In genomic region chr17:29155235-29155965, GRCh38 we compare ENCODE assay signal across 8 cellular contexts. TPM values are rescaled to one million over a fixed set of nuclear protein-coding genes. Genes with fewer than 3 reads are reported as not detected.
DNase-seq lines count a peak whose midpoint lies in the region; ATAC-seq and TF ChIP-seq lines count a peak whose summit lies in the region.

No MANE protein-coding gene starts in this region.

- H3K4me2 ChIP-seq in MM.1S (ENCODE audit: low read depth, low read length), result peak overlapping the region; percentile 43; the same call in 1 of the 2 replicates

- WGBS in esophagus muscularis mucosa, result 56% methylated on average over 6 of the region's 11 CpGs

- ATAC-seq in HG03378 (IDR thresholded peaks at IDR 0.05; ENCODE audit: unreplicated experiment) (no peak), HG03039 (IDR thresholded peaks at IDR 0.05; ENCODE audit: unreplicated experiment) (no peak)

- H3K4me1 ChIP-seq in MM.1S (ENCODE audit: low read length) (peaks cover 17% of the 10 kb centered on the region), esophagus muscularis mucosa (peaks cover 63 to 86% (median 71%) of the 10 kb centered on the region in 4 donors), rectal smooth muscle tissue (ENCODE audit: control insufficient read depth, insufficient read depth, low read length) (peaks cover 5% of the 10 kb centered on the region)

- no peak for TF ChIP-seq CTCF in MM.1S (IDR thresholded peaks at IDR 0.05; ENCODE audit: low read length)
- no peak for TF ChIP-seq CTCF in esophagus muscularis mucosa (IDR thresholded peaks at IDR 0.05)

- intact Hi-C loops in esophagus muscularis mucosa (cut with DNase I), result no loop called here

- no peak for TF ChIP-seq POLR2A in esophagus muscularis mucosa (IDR thresholded peaks at IDR 0.05; ENCODE audit: low read depth)

- peak overlapping the region; percentile 14; the same call in 1 of the 2 replicates for H3K27ac ChIP-seq in MM.1S (ENCODE audit: low read length)
- H3K27ac ChIP-seq in esophagus muscularis mucosa (replicated peaks in 1 of 4), result peak overlapping the region; percentile 59 to 74 (median 66)
- peak overlapping the region; percentile 4 for H3K27ac ChIP-seq in rectal smooth muscle tissue (ENCODE audit: low read depth, low read length)

- peaks cover 40% of the 10 kb centered on the region for H3K79me2 ChIP-seq in MM.1S (ENCODE audit: low read length)

- no peaks in the 10 kb centered on the region for H3K9me2 ChIP-seq in MM.1S (replicated peaks; ENCODE audit: insufficient read depth, low read length)

- H3K4me3 ChIP-seq in MM.1S (ENCODE audit: low read length) (no peak overlapping the region), esophagus muscularis mucosa (no peak overlapping the region), rectal smooth muscle tissue (ENCODE audit: low read length) (no peak overlapping the region)

- peak overlapping the region; percentile 57 for H2AFZ ChIP-seq in MM.1S (ENCODE audit: low read length)

- no peaks in the 10 kb centered on the region for H4K20me1 ChIP-seq in MM.1S (ENCODE audit: insufficient read depth, low read length)

- H3K27me3 ChIP-seq in MM.1S (replicated peaks; ENCODE audit: insufficient read depth, low read length) (no peaks in the 10 kb centered on the region), esophagus muscularis mucosa (no peaks in the 10 kb centered on the region), rectal smooth muscle tissue (ENCODE audit: control insufficient read depth, insufficient read depth, low read length) (no peaks in the 10 kb centered on the region)

- no peaks in the 10 kb centered on the region for H3F3A ChIP-seq in MM.1S (ENCODE audit: insufficient read depth, low read length)

- peak overlapping the region; percentile 34; the same call in 1 of the 2 replicates for H3K9ac ChIP-seq in MM.1S (ENCODE audit: low read length)
- H3K9ac ChIP-seq in rectal smooth muscle tissue (ENCODE audit: low read length), result no peak overlapping the region

- no peaks in the 10 kb centered on the region for H3K9me3 ChIP-seq in MM.1S (replicated peaks; ENCODE audit: insufficient read depth, low read length)
- no peaks in the 10 kb centered on the region for H3K9me3 ChIP-seq in esophagus muscularis mucosa

- no peak for TF ChIP-seq EP300 in esophagus muscularis mucosa (IDR thresholded peaks at IDR 0.05)

- DNase-seq in AG08396 (ENCODE audit: low spot score) (peak; percentile 66), MM.1S (peak; percentile 35), esophagus muscularis mucosa (ENCODE audit: extremely low spot score) (no peak), NCI-H187 (lab: John Stamatoyannopoulos, UW) (no peak)
- peak; percentile 81 for DNase-seq in activated CD8-positive, alpha-beta memory T cell treated with anti-CD3 and anti-CD28 coated beads, Interleukin-2, amount 50 U/mL, for 48 hours

- H3K36me3 ChIP-seq in MM.1S (replicated peaks; ENCODE audit: insufficient read depth, low read length) (no peaks in the 10 kb centered on the region), esophagus muscularis mucosa (no peaks in the 10 kb centered on the region), rectal smooth muscle tissue (ENCODE audit: control insufficient read depth, insufficient read depth, low read length) (no peaks in the 10 kb centered on the region)

RNA-seq across cellular contexts. Expression of gene MYO18A, which starts 24.8 kb away (rescaled TPM):
- total RNA-seq in esophagus muscularis mucosa, result 10 to 100 TPM; 46.7 to 82.7 (median 64.6) TPM

Comparison
In these comparisons a context has a peak if more than half of its experiments do, and no peak if none do; other contexts are left out.
1. DNase-seq: peak in AG08396 (single experiment), MM.1S (single experiment) and activated CD8-positive, alpha-beta memory T cell treated with anti-CD3 and anti-CD28 coated beads, Interleukin-2, amount 50 U/mL, for 48 hours (single experiment); none in esophagus muscularis mucosa (single experiment) and NCI-H187 (0 of 2).
2. H3K27ac ChIP-seq: peak in every context shown above with its lines; median percentile 66 in esophagus muscularis mucosa; 14 in MM.1S; 4 in rectal smooth muscle tissue.